ENCODE assay signal across 9 cellular contexts in genomic region chr10:14093735-14094484, GRCh38.
A peak's percentile ranks its signal among the peaks of the same experiment; 100 is the strongest.
DNase-seq lines count a peak whose midpoint lies in the region; ATAC-seq and TF ChIP-seq lines count a peak whose summit lies in the region.
"Had no signal": no experiment of that assay in that cellular context is flagged by ENCODE, and none has a peak within 500 bp of the region (broad histone marks: within the 10 kb centered on the region; RNA-seq: fewer than 3 reads in every experiment).

No MANE protein-coding gene starts in this region.

- peaks cover 11% of the 10 kb centered on the region for H3K27me3 Mint-ChIP-seq in progenitor cell of endocrine pancreas
- H3K27me3 Mint-ChIP-seq: IgD-negative memory B cell had no signal

- peak; percentile 55 for DNase-seq in GM03348 (ENCODE audit: low spot score)
- peak; percentile 9 for DNase-seq in NCI-H446 treated with DMSO at 0.1 percent for 48 hours (lab: John Stamatoyannopoulos, UW)
- no peak for DNase-seq in esophagus squamous epithelium (lab: John Stamatoyannopoulos, UW)
- no peak for DNase-seq in progenitor cell of endocrine pancreas (ENCODE audit: low spot score, unreplicated experiment)
- no peak for DNase-seq in Peyer's patch

- H3K4me1 Mint-ChIP-seq in progenitor cell of endocrine pancreas (ENCODE audit: low read depth) = peaks cover 5% of the 10 kb centered on the region

- intact Hi-C loops in esophagus squamous epithelium (cut with DNase I) = loop anchor here (5.0 kb wide), 1 partner anchor 307 kb away; no protein-coding TSS in a partner anchor

- no peak for TF ChIP-seq POLR2A in esophagus squamous epithelium (IDR thresholded peaks at IDR 0.05)
- no peak for TF ChIP-seq POLR2A in Peyer's patch (IDR thresholded peaks at IDR 0.05)

- H3K4me3 ChIP-seq in esophagus squamous epithelium (no peak overlapping the region), Peyer's patch (no peak overlapping the region)

- H3K27me3 ChIP-seq in esophagus squamous epithelium (no peaks in the 10 kb centered on the region), Peyer's patch (no peaks in the 10 kb centered on the region)

- H3K9me3 ChIP-seq in esophagus squamous epithelium (no peaks in the 10 kb centered on the region), Peyer's patch (no peaks in the 10 kb centered on the region)

- H3K4me3 Mint-ChIP-seq in progenitor cell of endocrine pancreas (ENCODE audit: low read depth) = no peak overlapping the region
- H3K4me3 Mint-ChIP-seq: IgD-negative memory B cell had no signal

- TF ChIP-seq CTCF in esophagus squamous epithelium (IDR thresholded peaks at IDR 0.05) (peak in 4 of 6 experiments; percentile 23 to 47 (median 42)), progenitor cell of endocrine pancreas (IDR thresholded peaks at IDR 0.05; ENCODE audit: unreplicated experiment) (peak; percentile 26), Peyer's patch (IDR thresholded peaks at IDR 0.05) (peak in 3 of 6 experiments; percentile 24 to 33 (median 27))

- ATAC-seq in GM21515 (IDR thresholded peaks at IDR 0.05; ENCODE audit: unreplicated experiment) (no peak), HG03095 (IDR thresholded peaks at IDR 0.05; ENCODE audit: unreplicated experiment) (no peak), GM18498 (IDR thresholded peaks at IDR 0.05; ENCODE audit: unreplicated experiment) (no peak)

- H3K4me1 ChIP-seq in esophagus squamous epithelium = peaks cover 0 to 10% (median 0%) of the 10 kb centered on the region in 3 donors
- H3K4me1 ChIP-seq in Peyer's patch = no peaks in the 10 kb centered on the region

- H3K27ac ChIP-seq in esophagus squamous epithelium = no peak overlapping the region
- H3K27ac ChIP-seq in Peyer's patch = no peak overlapping the region

- no peak overlapping the region for H3K27ac Mint-ChIP-seq in progenitor cell of endocrine pancreas
- H3K27ac Mint-ChIP-seq: IgD-negative memory B cell had no signal

- H3K9me3 Mint-ChIP-seq in progenitor cell of endocrine pancreas (ENCODE audit: low read depth) = no peaks in the 10 kb centered on the region
- H3K9me3 Mint-ChIP-seq: IgD-negative memory B cell had no signal

- no peaks in the 10 kb centered on the region for H3K36me3 Mint-ChIP-seq in progenitor cell of endocrine pancreas (ENCODE audit: insufficient read depth)
- H3K36me3 Mint-ChIP-seq: IgD-negative memory B cell had no signal

- H3K36me3 ChIP-seq in esophagus squamous epithelium (no peaks in the 10 kb centered on the region), Peyer's patch (no peaks in the 10 kb centered on the region)

- 60 to 62% methylated on average over 10 to 14 of the region's 14 CpGs for WGBS in esophagus squamous epithelium, 2 donors

Comparison
In these comparisons a context has a peak if more than half of its experiments do, and no peak if none do; other contexts are left out.
1. DNase-seq: peak in GM03348 (single experiment) and NCI-H446 treated with DMSO at 0.1 percent for 48 hours (single experiment); none in esophagus squamous epithelium (single experiment), progenitor cell of endocrine pancreas (single experiment) and Peyer's patch (0 of 3).